ENCODE assay signal across 8 cellular contexts in the genomic region with DNA sequence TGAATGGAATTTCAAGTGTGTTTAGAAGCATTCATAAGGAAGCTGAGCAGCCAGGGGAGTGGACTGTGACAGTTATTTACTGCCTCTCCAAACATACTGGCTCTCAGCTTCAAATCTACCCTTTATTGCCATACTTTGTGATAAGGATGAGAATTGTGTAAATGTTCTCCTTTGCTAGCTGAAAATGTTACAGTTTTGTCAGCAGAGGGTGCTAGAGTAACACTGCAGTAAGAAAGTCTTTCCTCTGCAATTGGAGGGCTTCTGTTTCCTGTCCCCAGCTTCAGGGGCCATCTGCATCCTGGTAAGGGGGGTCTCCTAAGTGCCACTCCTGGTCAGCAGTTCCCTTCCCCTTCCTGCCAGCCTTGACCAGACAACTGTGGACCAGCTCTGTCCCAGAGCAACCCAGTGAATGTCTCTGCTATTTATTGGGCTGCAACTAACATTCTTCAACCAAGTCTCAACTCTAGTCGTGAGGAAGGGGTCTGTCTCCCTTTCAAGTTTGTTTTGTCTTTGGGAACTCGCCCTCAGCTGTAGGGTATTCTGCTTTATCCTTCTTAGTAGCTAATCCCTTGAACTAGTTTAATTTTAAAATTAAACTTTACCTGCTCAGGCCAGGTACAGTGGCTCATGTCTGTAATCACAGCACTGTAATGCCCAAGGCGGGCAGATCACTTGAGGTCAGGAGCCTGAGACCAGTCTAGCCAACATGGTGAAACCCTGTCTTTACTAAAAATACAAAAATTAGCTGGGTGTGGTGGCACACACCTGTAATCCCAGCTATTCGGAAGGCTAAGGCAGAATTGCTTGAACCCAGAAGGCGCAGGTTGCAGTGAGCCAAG.
A peak's percentile ranks its signal among the peaks of the same experiment; 100 is the strongest.
DNase-seq lines count a peak whose midpoint lies in the region; ATAC-seq and TF ChIP-seq lines count a peak whose summit lies in the region.

No MANE protein-coding gene starts in this region.

- peaks cover 22% of the 10 kb centered on the region for H3K36me3 Mint-ChIP-seq in nephron (ENCODE audit: low read depth)

- ATAC-seq in GM19025 (IDR thresholded peaks at IDR 0.05; ENCODE audit: low read depth, unreplicated experiment): peak; percentile 55
- ATAC-seq in HG03025 (IDR thresholded peaks at IDR 0.05; ENCODE audit: low FRiP score, unreplicated experiment): no peak

- DNase-seq in COR-L47 (lab: John Stamatoyannopoulos, UW) (peak; percentile 15), NCI-H1105 (lab: John Stamatoyannopoulos, UW) (peak; percentile 4), fibroblast of pulmonary artery (ENCODE audit: low read depth) (peak; percentile 79), GF-D8 (lab: John Stamatoyannopoulos, UW) (no peak)

- no peak overlapping the region for H3K27ac Mint-ChIP-seq in nephron

- peaks cover 2% of the 10 kb centered on the region for H3K9me3 Mint-ChIP-seq in nephron

- H3K4me1 Mint-ChIP-seq in nephron: no peaks in the 10 kb centered on the region

- peak; percentile 95 for TF ChIP-seq CTCF in VCaP (conservative IDR thresholded peaks at IDR 0.05)
- peak; percentile 94 for TF ChIP-seq CTCF in fibroblast of pulmonary artery (IDR thresholded peaks at IDR 0.05; ENCODE audit: low read length, missing control alignments)
- TF ChIP-seq CTCF in nephron (IDR thresholded peaks at IDR 0.05; ENCODE audit: unreplicated experiment in 3 of 3): peak; percentile 78 to 85 (median 79)

- H3K4me3 ChIP-seq in fibroblast of pulmonary artery (replicated peaks; ENCODE audit: low read depth, low read length): no peak overlapping the region

- H3K27ac ChIP-seq in VCaP: no peak overlapping the region

- H3K27me3 Mint-ChIP-seq in nephron (ENCODE audit: low read depth): no peaks in the 10 kb centered on the region

- no peak overlapping the region for H3K4me3 Mint-ChIP-seq in nephron
